9 cellular contexts compared by ENCODE assay signal in the genomic region with DNA sequence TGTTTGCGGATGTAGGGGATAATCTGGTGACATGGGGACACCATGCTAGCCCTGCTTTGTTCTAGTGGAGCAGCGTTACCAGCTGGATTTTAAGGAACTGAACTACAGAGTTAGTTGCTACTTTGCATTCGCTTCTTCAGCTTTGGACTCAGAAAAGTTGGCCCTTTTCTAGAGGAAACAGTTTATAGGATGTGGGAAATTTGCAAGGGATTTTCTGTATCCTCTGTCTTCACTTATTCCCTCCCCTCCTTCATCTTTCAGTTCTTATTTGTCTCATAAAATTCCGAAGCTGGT. TPM values are rescaled to one million over a fixed set of nuclear protein-coding genes. Genes with fewer than 3 reads are reported as not detected.
DNase-seq lines count a peak whose midpoint lies in the region; ATAC-seq and TF ChIP-seq lines count a peak whose summit lies in the region.
"Had no signal": no experiment of that assay in that cellular context is flagged by ENCODE, and none has a peak within 500 bp of the region (broad histone marks: within the 10 kb centered on the region; RNA-seq: fewer than 3 reads in every experiment).

No MANE protein-coding gene starts in this region.

- no peaks in the 10 kb centered on the region for H3K27me3 Mint-ChIP-seq in activated T-cell treated with anti-CD3 and anti-CD28 coated beads, Interleukin-2, amount 50 U/mL, for 72 hours (ENCODE audit: low read depth)
- no peaks in the 10 kb centered on the region for H3K27me3 Mint-ChIP-seq in activated CD8-positive, alpha-beta T cell treated with anti-CD3 and anti-CD28 coated beads, Interleukin-2, amount 10 ng/mL, durations not matched to agents 7 days and 5 days (ENCODE audit: low read depth)

- H3K27me3 ChIP-seq in left lung = no peaks in the 10 kb centered on the region
- H3K27me3 ChIP-seq in testis = no peaks in the 10 kb centered on the region

- intact Hi-C loops in left lung (cut with DNase I) = no loop called here
- intact Hi-C loops in testis (cut with DNase I; ENCODE audit: low total_unique reads) = no loop called here

- TF ChIP-seq CTCF in left lung (IDR thresholded peaks at IDR 0.05) = no peak
- no peak for TF ChIP-seq CTCF in testis (IDR thresholded peaks at IDR 0.05)

- 26 to 30% methylated on average over 4 of the region's 4 CpGs for WGBS in testis, 2 donors

- no peaks in the 10 kb centered on the region for H3K9me3 ChIP-seq in left lung
- H3K9me3 ChIP-seq in testis = no peaks in the 10 kb centered on the region

- H3K4me3 ChIP-seq in left lung (peak overlapping the region in 1 of 2 donors; percentile 75), testis (peak overlapping the region in 1 of 2 donors; percentile 94)

- peaks cover 1 to 2% of the 10 kb centered on the region in 2 donors for H3K36me3 Mint-ChIP-seq in activated T-cell treated with anti-CD3 and anti-CD28 coated beads, Interleukin-2, amount 50 U/mL, for 72 hours (ENCODE audit: insufficient read depth in 2 of 2)
- peaks cover 31% of the 10 kb centered on the region for H3K36me3 Mint-ChIP-seq in activated CD8-positive, alpha-beta T cell treated with anti-CD3 and anti-CD28 coated beads, Interleukin-2, amount 10 ng/mL, durations not matched to agents 7 days and 5 days (ENCODE audit: low read depth)

- CTCF ChIA-PET in activated CD8-positive, alpha-beta T cell treated with anti-CD3 and anti-CD28 coated beads, Interleukin-2, amount 10 ng/mL, durations not matched to agents 7 days and 5 days (lab: Charles Lee) = interaction anchor here (0.6 to 4.0 kb wide), 11 partner anchors 10 to 82 kb away, joined by 3 to 40 read pairs (median 4); no protein-coding TSS in a partner anchor

- ATAC-seq in activated T-cell treated with anti-CD3 and anti-CD28 coated beads, Interleukin-2, amount 50 U/mL, for 72 hours (replicated peaks in 1 of 2) = no peak
- ATAC-seq in activated CD8-positive, alpha-beta T cell treated with anti-CD3 and anti-CD28 coated beads, Interleukin-2, amount 10 ng/mL, durations not matched to agents 7 days and 5 days = no peak
- no peak for ATAC-seq in left lung
- no peak for ATAC-seq in HG03175 (IDR thresholded peaks at IDR 0.05; ENCODE audit: unreplicated experiment)
- no peak for ATAC-seq in GM19397 (IDR thresholded peaks at IDR 0.05; ENCODE audit: unreplicated experiment)

- H3K36me3 ChIP-seq in left lung = no peaks in the 10 kb centered on the region
- no peaks in the 10 kb centered on the region for H3K36me3 ChIP-seq in testis (ENCODE audit: low read depth, missing control alignments)

- H3K4me1 ChIP-seq in left lung (peaks cover 17 to 82% of the 10 kb centered on the region in 2 donors), testis (peaks cover 59% of the 10 kb centered on the region)

- H3K27ac Mint-ChIP-seq in activated T-cell treated with anti-CD3 and anti-CD28 coated beads, Interleukin-2, amount 50 U/mL, for 72 hours = no peak overlapping the region
- peak overlapping the region; percentile 15 for H3K27ac Mint-ChIP-seq in activated CD8-positive, alpha-beta T cell treated with anti-CD3 and anti-CD28 coated beads, Interleukin-2, amount 10 ng/mL, durations not matched to agents 7 days and 5 days

- no peaks in the 10 kb centered on the region for H3K9me3 Mint-ChIP-seq in activated T-cell treated with anti-CD3 and anti-CD28 coated beads, Interleukin-2, amount 50 U/mL, for 72 hours
- H3K9me3 Mint-ChIP-seq in activated CD8-positive, alpha-beta T cell treated with anti-CD3 and anti-CD28 coated beads, Interleukin-2, amount 10 ng/mL, durations not matched to agents 7 days and 5 days (ENCODE audit: insufficient read depth) = no peaks in the 10 kb centered on the region

- POLR2A ChIA-PET in activated CD8-positive, alpha-beta T cell treated with anti-CD3 and anti-CD28 coated beads, Interleukin-2, amount 10 ng/mL, durations not matched to agents 7 days and 5 days (lab: Charles Lee) = interaction anchor here (2.7 kb wide), 1 partner anchor 43 kb away, joined by 19 read pairs; no protein-coding TSS in a partner anchor

- H3K27ac ChIP-seq in left lung (peak overlapping the region; percentile 68 to 88), testis (peak overlapping the region; percentile 23 to 93)

- TF ChIP-seq POLR2A in testis (IDR thresholded peaks at IDR 0.05) = no peak

- peak overlapping the region; percentile 86 to 99 for H3K4me3 Mint-ChIP-seq in activated T-cell treated with anti-CD3 and anti-CD28 coated beads, Interleukin-2, amount 50 U/mL, for 72 hours
- H3K4me3 Mint-ChIP-seq in activated CD8-positive, alpha-beta T cell treated with anti-CD3 and anti-CD28 coated beads, Interleukin-2, amount 10 ng/mL, durations not matched to agents 7 days and 5 days = peak overlapping the region; percentile 98

- no peak for DNase-seq in activated T-cell treated with anti-CD3 and anti-CD28 coated beads, Interleukin-2, amount 50 U/mL, for 72 hours
- DNase-seq in activated T-cell treated with anti-CD3 and anti-CD28 coated beads for 4 hours = no peak
- DNase-seq in activated CD8-positive, alpha-beta T cell treated with anti-CD3 and anti-CD28 coated beads, Interleukin-2, amount 10 ng/mL, durations not matched to agents 7 days and 5 days = no peak
- no peak for DNase-seq in left lung
- DNase-seq in testis = no peak
- DNase-seq in medulla oblongata (ENCODE audit: extremely low spot score) = no peak
- DNase-seq: cortex of kidney had no signal

- peaks cover 84% of the 10 kb centered on the region for H3K4me1 Mint-ChIP-seq in activated T-cell treated with anti-CD3 and anti-CD28 coated beads, Interleukin-2, amount 50 U/mL, for 72 hours (ENCODE audit: low read depth)
- H3K4me1 Mint-ChIP-seq in activated CD8-positive, alpha-beta T cell treated with anti-CD3 and anti-CD28 coated beads, Interleukin-2, amount 10 ng/mL, durations not matched to agents 7 days and 5 days (ENCODE audit: low read depth) = peaks cover 74% of the 10 kb centered on the region

RNA-seq across cellular contexts. Expression of gene GATAD2A, which starts 2.1 kb away (rescaled TPM):
- 100 to 1,000 TPM; 100 to 126 TPM for total RNA-seq in activated T-cell treated with anti-CD3 and anti-CD28 coated beads, Interleukin-2, amount 50 U/mL, for 72 hours
- total RNA-seq in activated CD8-positive, alpha-beta T cell treated with anti-CD3 and anti-CD28 coated beads, Interleukin-2, amount 10 ng/mL, durations not matched to agents 7 days and 5 days = 100 to 1,000 TPM; 180 TPM
- total RNA-seq in left lung (10 to 100 TPM; 66.3 to 97.3 TPM), testis (100 to 1,000 TPM; 163 to 197 TPM)
- polyA plus RNA-seq in testis (ENCODE audit: insufficient read depth, low read depth, low replicate concordance) = 109 TPM
